Comparison of ENCODE assay signal across 8 cellular contexts in genomic region chr4:336893-337142, GRCh38. TPM values are rescaled to one million over a fixed set of nuclear protein-coding genes. Genes with fewer than 3 reads are reported as not detected.
A peak's percentile ranks its signal among the peaks of the same experiment; 100 is the strongest.
DNase-seq lines count a peak whose midpoint lies in the region; ATAC-seq and TF ChIP-seq lines count a peak whose summit lies in the region.

No MANE protein-coding gene starts in this region.

- H3K4me3 Mint-ChIP-seq in activated naive CD4-positive, alpha-beta T cell treated with anti-CD3 and anti-CD28 coated beads for 36 hours, result peak overlapping the region; percentile 99
- peak overlapping the region; percentile 99 for H3K4me3 Mint-ChIP-seq in glutamatergic neuron (ENCODE audit: unreplicated experiment)

- no peak for ATAC-seq in HG03521 (IDR thresholded peaks at IDR 0.05; ENCODE audit: unreplicated experiment)

- peaks cover 40% of the 10 kb centered on the region for H3K36me3 Mint-ChIP-seq in activated naive CD4-positive, alpha-beta T cell treated with anti-CD3 and anti-CD28 coated beads for 36 hours (ENCODE audit: low read depth)
- H3K36me3 Mint-ChIP-seq in glutamatergic neuron (ENCODE audit: unreplicated experiment), result peaks cover 12% of the 10 kb centered on the region

- peak overlapping the region; percentile 99 for H3K27ac Mint-ChIP-seq in activated naive CD4-positive, alpha-beta T cell treated with anti-CD3 and anti-CD28 coated beads for 36 hours
- H3K27ac Mint-ChIP-seq in glutamatergic neuron (ENCODE audit: unreplicated experiment), result peak overlapping the region; percentile 98

- peak overlapping the region; percentile 91 for H3K27ac ChIP-seq in VCaP

- CTCF ChIA-PET in activated naive CD4-positive, alpha-beta T cell treated with anti-CD3 and anti-CD28 coated beads for 36 hours (lab: Charles Lee), result no interaction called here

- peaks cover 32% of the 10 kb centered on the region for H3K9me3 Mint-ChIP-seq in activated naive CD4-positive, alpha-beta T cell treated with anti-CD3 and anti-CD28 coated beads for 36 hours
- peaks cover 12% of the 10 kb centered on the region for H3K9me3 Mint-ChIP-seq in glutamatergic neuron (ENCODE audit: unreplicated experiment)

- TF ChIP-seq CTCF in VCaP (conservative IDR thresholded peaks at IDR 0.05) (no peak), glutamatergic neuron (IDR thresholded peaks at IDR 0.05; ENCODE audit: partially characterized antibody, unreplicated experiment) (no peak)

- H3K27me3 Mint-ChIP-seq in activated naive CD4-positive, alpha-beta T cell treated with anti-CD3 and anti-CD28 coated beads for 36 hours (ENCODE audit: low read depth), result no peaks in the 10 kb centered on the region
- peaks cover 2% of the 10 kb centered on the region for H3K27me3 Mint-ChIP-seq in glutamatergic neuron (ENCODE audit: unreplicated experiment)

- intact Hi-C loops in activated naive CD4-positive, alpha-beta T cell treated with anti-CD3 and anti-CD28 coated beads for 36 hours (cut with micrococcal nuclease), result loop anchor here (1.0 to 10.0 kb wide), 5 partner anchors 137 to 446 kb away; partner anchors contain the start of genes ATP5ME, MYL5, PIGG and ZNF718

- DNase-seq in activated naive CD4-positive, alpha-beta T cell treated with anti-CD3 and anti-CD28 coated beads for 36 hours, result no peak
- no peak for DNase-seq in activated naive CD4-positive, alpha-beta T cell treated with anti-CD3 and anti-CD28 coated beads, Interleukin-2, amount 50 U/mL, for 16 hours
- DNase-seq in glutamatergic neuron (no peak), skeletal muscle cell (ENCODE audit: low read depth) (no peak), NCI-H1092 (lab: John Stamatoyannopoulos, UW) (no peak), HK-2 (ENCODE audit: unreplicated experiment) (no peak)

- H3K4me1 Mint-ChIP-seq in activated naive CD4-positive, alpha-beta T cell treated with anti-CD3 and anti-CD28 coated beads for 36 hours (ENCODE audit: low read depth), result peaks cover 22% of the 10 kb centered on the region
- H3K4me1 Mint-ChIP-seq in glutamatergic neuron (ENCODE audit: low read depth, unreplicated experiment), result peaks cover 9% of the 10 kb centered on the region

- peak overlapping the region; percentile 90 for H3K4me3 ChIP-seq in skeletal muscle cell (ENCODE audit: low read depth, low read length)

RNA-seq across cellular contexts. Expression of gene ZNF141, which starts 0.8 kb away (rescaled TPM):
- total RNA-seq in activated naive CD4-positive, alpha-beta T cell treated with anti-CD3 and anti-CD28 coated beads for 36 hours, result 10 to 100 TPM; 21.2 to 23.2 TPM
- 22.0 TPM for total RNA-seq in glutamatergic neuron (ENCODE audit: unreplicated experiment)

RNA-seq across cellular contexts. Expression of gene ZNF732, which starts 31.5 kb away (rescaled TPM):
- total RNA-seq in activated naive CD4-positive, alpha-beta T cell treated with anti-CD3 and anti-CD28 coated beads for 36 hours, result not detected
- 1.3 TPM for total RNA-seq in glutamatergic neuron (ENCODE audit: unreplicated experiment)
